ENCODE assay signal across 8 cellular contexts in the genomic region with DNA sequence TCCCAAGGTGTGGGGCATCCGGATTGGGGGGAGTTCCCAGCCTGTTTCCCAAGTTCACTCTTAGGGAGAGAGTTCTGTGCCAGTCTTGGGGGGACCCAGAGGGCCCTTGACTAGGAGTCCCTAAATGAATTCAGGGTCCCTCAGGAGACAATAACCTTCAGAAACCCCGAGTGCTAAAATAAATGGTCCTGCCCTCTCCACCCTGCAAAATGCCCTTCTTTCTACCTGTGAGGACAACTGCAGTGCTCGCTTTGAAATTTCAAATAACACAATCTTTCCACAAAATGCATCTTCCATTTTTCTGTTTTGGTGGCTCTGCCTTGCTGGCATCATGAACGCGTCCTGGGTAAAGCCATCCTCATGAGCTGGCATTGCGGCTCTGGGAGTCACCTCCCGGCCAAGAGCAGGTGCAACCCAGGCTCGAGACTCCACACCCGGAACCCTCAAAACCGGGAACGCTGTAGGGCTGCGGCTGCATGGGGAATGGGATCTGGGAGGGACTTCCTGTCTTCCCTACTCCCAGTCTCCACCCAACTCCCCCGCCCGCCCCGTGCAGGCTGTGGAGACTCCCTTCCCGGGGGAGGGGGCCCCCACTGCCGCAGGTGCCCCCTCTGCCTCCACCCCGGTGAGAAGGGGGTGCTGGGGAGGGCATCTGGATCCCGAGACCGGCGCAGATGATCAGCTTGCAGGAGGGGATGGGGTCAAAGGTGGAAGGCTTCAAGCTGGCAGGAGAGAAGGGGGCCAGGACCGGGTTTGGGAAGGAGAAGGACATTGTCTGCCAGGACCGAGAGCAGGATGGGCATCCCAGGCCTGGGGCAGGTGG. TPM values are rescaled to one million over a fixed set of nuclear protein-coding genes. Genes with fewer than 3 reads are reported as not detected.
DNase-seq lines count a peak whose midpoint lies in the region; ATAC-seq and TF ChIP-seq lines count a peak whose summit lies in the region.

Gene ZNF205, plus strand, starts transcription at position 529 of the 823 bp plus-strand sequence. CDS start 845 bp downstream, outside the sequence.

- H3K4me1 ChIP-seq in left ventricle myocardium inferior (peaks cover 38% of the 10 kb centered on the region), prostate gland (replicated peaks) (peaks cover 8% of the 10 kb centered on the region)

- intact Hi-C loops in left ventricle myocardium inferior (cut with micrococcal nuclease): no loop called here
- intact Hi-C loops in prostate gland (cut with DNase I): no loop called here

- H3K4me1 Mint-ChIP-seq in natural killer cell treated with Interleukin-12 subunit alpha and Interleukin-12 subunit beta and Interleukin-15 and Interleukin-18, amount 100 ng/mL, for 72 hours (ENCODE audit: low read depth in 2 of 2): peaks cover 2 to 7% of the 10 kb centered on the region in 2 donors

- no peak for ATAC-seq in natural killer cell treated with Interleukin-12 subunit alpha and Interleukin-12 subunit beta and Interleukin-15 and Interleukin-18, amount 100 ng/mL, for 72 hours
- ATAC-seq in HG03025 (IDR thresholded peaks at IDR 0.05; ENCODE audit: low FRiP score, unreplicated experiment) (no peak), GM18517 (IDR thresholded peaks at IDR 0.05; ENCODE audit: unreplicated experiment) (no peak)

- peak; percentile 41 for DNase-seq in DMS53 treated with DMSO at 0.1 percent for 48 hours (lab: John Stamatoyannopoulos, UW; ENCODE audit: unreplicated experiment)
- peak; percentile 49 for DNase-seq in NCI-H1694 treated with DMSO at 0.1 percent for 48 hours (lab: John Stamatoyannopoulos, UW)
- DNase-seq in amygdala (lab: John Stamatoyannopoulos, UW): peak in 54 of 56 donors; percentile 6 to 80 (median 59)
- peak; percentile 80 for DNase-seq in left ventricle myocardium inferior
- peak; percentile 64 for DNase-seq in prostate gland (ENCODE audit: low spot score)
- no peak for DNase-seq in natural killer cell treated with Interleukin-12 subunit alpha and Interleukin-12 subunit beta and Interleukin-15 and Interleukin-18, amount 100 ng/mL, for 72 hours (ENCODE audit: low spot score)

- peaks cover 0 to 3% of the 10 kb centered on the region in 2 donors for H3K27me3 Mint-ChIP-seq in natural killer cell treated with Interleukin-12 subunit alpha and Interleukin-12 subunit beta and Interleukin-15 and Interleukin-18, amount 100 ng/mL, for 72 hours

- no peaks in the 10 kb centered on the region for H3K9me3 Mint-ChIP-seq in natural killer cell treated with Interleukin-12 subunit alpha and Interleukin-12 subunit beta and Interleukin-15 and Interleukin-18, amount 100 ng/mL, for 72 hours

- H3K27ac ChIP-seq in left ventricle myocardium inferior (replicated peaks) (peak within 1 kb of the TSS; percentile 89), prostate gland (peak within 1 kb of the TSS; percentile 58 to 60)

- H3K27me3 ChIP-seq in left ventricle myocardium inferior (ENCODE audit: low read depth) (no peaks in the 10 kb centered on the region), prostate gland (replicated peaks; ENCODE audit: insufficient read depth) (no peaks in the 10 kb centered on the region)

- H3K36me3 Mint-ChIP-seq in natural killer cell treated with Interleukin-12 subunit alpha and Interleukin-12 subunit beta and Interleukin-15 and Interleukin-18, amount 100 ng/mL, for 72 hours: no peaks in the 10 kb centered on the region

- TF ChIP-seq CTCF in left ventricle myocardium inferior (IDR thresholded peaks at IDR 0.05; ENCODE audit: borderline replicate concordance): no peak
- no peak for TF ChIP-seq CTCF in prostate gland (IDR thresholded peaks at IDR 0.05)

- 11% methylated on average over 23 of the region's 23 CpGs for WGBS in prostate gland

- no peak for TF ChIP-seq POLR2A in prostate gland (IDR thresholded peaks at IDR 0.05)

- H3K27ac Mint-ChIP-seq in natural killer cell treated with Interleukin-12 subunit alpha and Interleukin-12 subunit beta and Interleukin-15 and Interleukin-18, amount 100 ng/mL, for 72 hours: no peak within 1 kb of the TSS

- H3K4me3 Mint-ChIP-seq in natural killer cell treated with Interleukin-12 subunit alpha and Interleukin-12 subunit beta and Interleukin-15 and Interleukin-18, amount 100 ng/mL, for 72 hours: no peak within 1 kb of the TSS

- peaks cover 24% of the 10 kb centered on the region for H3K36me3 ChIP-seq in left ventricle myocardium inferior
- no peaks in the 10 kb centered on the region for H3K36me3 ChIP-seq in prostate gland

- H3K4me3 ChIP-seq in left ventricle myocardium inferior: peak within 1 kb of the TSS; percentile 92
- H3K4me3 ChIP-seq in prostate gland: peak within 1 kb of the TSS; percentile 57 to 59

- H3K9me3 ChIP-seq in left ventricle myocardium inferior (replicated peaks) (no peaks in the 10 kb centered on the region), prostate gland (no peaks in the 10 kb centered on the region)

RNA-seq across cellular contexts. Expression of gene ZNF205, which starts in this region (rescaled TPM):
- total RNA-seq in left ventricle myocardium inferior (8.0 TPM), prostate gland (10 to 100 TPM; 20.9 to 27.0 TPM)
- total RNA-seq in natural killer cell treated with Interleukin-12 subunit alpha and Interleukin-12 subunit beta and Interleukin-15 and Interleukin-18, amount 100 ng/mL, for 72 hours: not detected
